1 cellular context compared by ENCODE assay signal in the genomic region with DNA sequence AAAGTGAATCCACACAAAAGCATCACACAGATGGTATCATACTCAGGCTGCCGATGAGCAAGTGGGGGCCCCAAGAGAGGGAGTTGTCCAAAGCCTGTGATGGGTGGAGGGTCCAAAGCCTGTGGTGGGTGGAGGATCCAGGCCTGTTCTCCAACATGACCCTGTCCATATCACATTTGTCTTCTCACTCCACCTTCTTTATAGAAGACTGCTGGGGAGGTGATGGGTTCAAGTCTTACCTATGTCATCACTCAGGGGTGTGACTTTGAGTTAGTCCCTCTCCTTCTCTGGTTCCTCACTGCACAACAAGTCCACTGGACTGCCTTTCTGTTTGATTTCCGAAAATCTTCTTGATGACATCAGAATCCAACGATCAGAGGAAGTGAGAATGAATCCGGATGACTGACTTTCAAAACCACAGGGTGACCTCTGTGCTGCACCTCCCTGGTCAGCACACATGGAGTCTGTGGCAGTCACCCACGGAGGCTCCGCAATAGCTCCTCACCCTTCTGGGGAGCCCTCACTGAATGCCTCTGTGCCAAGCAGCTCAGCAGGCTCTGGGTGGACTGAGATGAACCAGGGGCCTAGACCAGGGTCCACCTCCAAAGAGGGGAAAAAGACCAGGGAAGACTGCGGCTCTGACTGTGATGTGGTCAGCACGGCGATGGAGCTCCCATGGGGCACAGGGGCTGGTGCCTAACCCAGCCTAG.
TF ChIP-seq lines count a peak whose summit lies in the region.

No MANE protein-coding gene starts in this region.

TF ChIP-seq in IMR-90, 13 proteins besides CTCF, POLR2A, EP300 and RAD21 (continued from another document):
- TF ChIP-seq, protein P1, sequence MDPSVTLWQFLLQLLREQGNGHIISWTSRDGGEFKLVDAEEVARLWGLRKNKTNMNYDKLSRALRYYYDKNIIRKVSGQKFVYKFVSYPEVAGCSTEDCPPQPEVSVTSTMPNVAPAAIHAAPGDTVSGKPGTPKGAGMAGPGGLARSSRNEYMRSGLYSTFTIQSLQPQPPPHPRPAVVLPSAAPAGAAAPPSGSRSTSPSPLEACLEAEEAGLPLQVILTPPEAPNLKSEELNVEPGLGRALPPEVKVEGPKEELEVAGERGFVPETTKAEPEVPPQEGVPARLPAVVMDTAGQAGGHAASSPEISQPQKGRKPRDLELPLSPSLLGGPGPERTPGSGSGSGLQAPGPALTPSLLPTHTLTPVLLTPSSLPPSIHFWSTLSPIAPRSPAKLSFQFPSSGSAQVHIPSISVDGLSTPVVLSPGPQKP (IDR thresholded peaks at IDR 0.05; ENCODE audit: borderline replicate concordance, low read depth, low read length): no peak
- TF ChIP-seq RFX5 (IDR thresholded peaks at IDR 0.05; ENCODE audit: low read depth, low read length): no peak
